25 cellular contexts compared by ENCODE assay signal in genomic region chr4:55118397-55118796, GRCh38. TPM values are rescaled to one million over a fixed set of nuclear protein-coding genes. Genes with fewer than 3 reads are reported as not detected.
"Had no signal": no experiment of that assay in that cellular context is flagged by ENCODE, and none has a peak within 500 bp of the region (broad histone marks: within the 10 kb centered on the region; RNA-seq: fewer than 3 reads in every experiment).

No MANE protein-coding gene starts in this region.

- H3K4me3 ChIP-seq: ascending aorta, body of pancreas had no signal

- H3K27me3 ChIP-seq: ascending aorta, body of pancreas had no signal

- H3K9me3 ChIP-seq: ascending aorta, body of pancreas had no signal

- H3K4me1 ChIP-seq: ascending aorta, body of pancreas had no signal

- ATAC-seq: activated naive CD4-positive, alpha-beta T cell treated with anti-CD3 and anti-CD28 coated beads, Interleukin-2, amount 50 U/mL, for 72 hours; activated naive CD8-positive, alpha-beta T cell treated with anti-CD3 and anti-CD28 coated beads, Interleukin-2, amount 50 U/mL, for 24 hours; activated T-cell treated with anti-CD3 and anti-CD28 coated beads, Interleukin-2, amount 50 U/mL, for 4 hours; body of pancreas; Panc1 had no signal

- DNase-seq: activated CD4-positive, alpha-beta memory T cell treated with anti-CD3 and anti-CD28 coated beads for 36 hours; activated CD4-positive, alpha-beta T cell treated with anti-CD3 and anti-CD28 coated beads, Interleukin-2, amount 10 ng/mL, durations not matched to agents 7 days and 5 days; activated CD4-positive, CD25-positive, alpha-beta regulatory T cell treated with anti-CD3 and anti-CD28 coated beads, Interleukin-2, amount 50 U/mL, for 72 hours; activated CD8-positive, alpha-beta memory T cell treated with anti-CD3 and anti-CD28 coated beads for 24 hours; activated effector memory CD4-positive, alpha-beta T cell treated with anti-CD3 and anti-CD28 coated beads, Interleukin-2, amount 50 U/mL, for 16 hours; activated naive CD4-positive, alpha-beta T cell treated with Interleukin-2 at 50 U/mL for 16 hours; activated naive CD8-positive, alpha-beta T cell treated with anti-CD3 and anti-CD28 coated beads, Interleukin-2, amount 50 U/mL, for 24 hours; activated T-cell treated with anti-CD3 and anti-CD28 coated beads, Interleukin-2, amount 50 U/mL, for 4 hours; amniotic stem cell; body of pancreas; KG1; NCI-H1092; NCI-H1417 treated with DMSO at 0.1 percent for 48 hours; NCI-H1694; NCI-H2029; NCI-H2107; NCI-H510A treated with DMSO at 0.1 percent for 48 hours; NCI-H69; NK-92 treated with Interleukin-12 subunit alpha and Interleukin-12 subunit beta, amount 100 ng/mL, for 24 hours; OCI-M1; SHP77 treated with DMSO at 0.1 percent for 48 hours had no signal

- H3K27ac ChIP-seq: ascending aorta, body of pancreas, RWPE1 had no signal

- H3K36me3 ChIP-seq: ascending aorta had no signal

RNA-seq across cellular contexts. Expression of gene KDR, which starts 7.0 kb away (rescaled TPM):
- total RNA-seq: activated CD4-positive, alpha-beta memory T cell treated with anti-CD3 and anti-CD28 coated beads for 36 hours; activated CD4-positive, alpha-beta T cell treated with anti-CD3 and anti-CD28 coated beads, Interleukin-2, amount 10 ng/mL, durations not matched to agents 7 days and 5 days; activated naive CD4-positive, alpha-beta T cell treated with anti-CD3 and anti-CD28 coated beads, Interleukin-2, amount 50 U/mL, for 72 hours had no signal
